Comparison of ENCODE assay signal across 14 cellular contexts in genomic region chr3:129575987-129576364, GRCh38. TPM values are rescaled to one million over a fixed set of nuclear protein-coding genes. Genes with fewer than 3 reads are reported as not detected.
A peak's percentile ranks its signal among the peaks of the same experiment; 100 is the strongest.
DNase-seq lines count a peak whose midpoint lies in the region; ATAC-seq and TF ChIP-seq lines count a peak whose summit lies in the region.
"Had no signal": no experiment of that assay in that cellular context is flagged by ENCODE, and none has a peak within 500 bp of the region (broad histone marks: within the 10 kb centered on the region; RNA-seq: fewer than 3 reads in every experiment).

No MANE protein-coding gene starts in this region.

- POLR2A ChIA-PET in CD8-positive, alpha-beta T cell (lab: Charles Lee): interaction anchor here (1.2 to 3.8 kb wide), 6 partner anchors 13 to 136 kb away, joined by 3 to 62 read pairs (median 10); partner anchors contain the start of genes IFT122, MBD4 and PLXND1
- POLR2A ChIA-PET in naive thymus-derived CD8-positive, alpha-beta T cell (lab: Charles Lee): interaction anchor here (2.1 to 4.1 kb wide), 6 partner anchors 10 to 32 kb away, joined by 5 to 42 read pairs (median 12); partner anchors contain the start of gene PLXND1
- POLR2A ChIA-PET in RWPE1 (lab: Yijun Ruan, JAX; ENCODE audit: low non-redundant PET): no interaction called here

- H3K4me1 Mint-ChIP-seq in CD8-positive, alpha-beta T cell (ENCODE audit: low read depth): peaks cover 50% of the 10 kb centered on the region
- H3K4me1 Mint-ChIP-seq in H9: peaks cover 17 to 20% of the 10 kb centered on the region in 2 experiments
- H3K4me1 Mint-ChIP-seq in naive thymus-derived CD8-positive, alpha-beta T cell: peaks cover 25 to 52% (median 40%) of the 10 kb centered on the region in 4 donors

- H3K36me3 Mint-ChIP-seq in CD8-positive, alpha-beta T cell: no peaks in the 10 kb centered on the region
- H3K36me3 Mint-ChIP-seq in H9 (ENCODE audit: insufficient read depth in 1 of 3, low read depth in 3 of 3): peaks cover 0 to 4% (median 2%) of the 10 kb centered on the region in 3 experiments; a peak in 1 of 7 replicates
- H3K36me3 Mint-ChIP-seq in naive thymus-derived CD8-positive, alpha-beta T cell: no peaks in the 10 kb centered on the region

- no peaks in the 10 kb centered on the region for H3K9me3 Mint-ChIP-seq in CD8-positive, alpha-beta T cell
- H3K9me3 Mint-ChIP-seq in H9: no peaks in the 10 kb centered on the region
- no peaks in the 10 kb centered on the region for H3K9me3 Mint-ChIP-seq in naive thymus-derived CD8-positive, alpha-beta T cell

- intact Hi-C loops in CD8-positive, alpha-beta T cell (cut with DNase I, micrococcal nuclease): loop anchor here (1.0 to 2.0 kb wide), 2 partner anchors 29 to 30 kb away; partner anchors contain the start of gene PLXND1 (in 1 of the 2)
- intact Hi-C loops in ascending aorta (cut with DNase I): no loop called here

- H3K9ac ChIP-seq in H9 (ENCODE audit: extremely low read depth, insufficient read length, low read length) (no peak overlapping the region), trophoblast cell (ENCODE audit: low read length) (no peak overlapping the region)

- H4K8ac ChIP-seq in H9 (replicated peaks; ENCODE audit: insufficient read length, low read depth, low read length) (no peak overlapping the region), trophoblast cell (ENCODE audit: low read depth, low read length) (no peak overlapping the region)

- H4K91ac ChIP-seq in H9 (ENCODE audit: insufficient read length, low read depth, low read length) (no peak overlapping the region), trophoblast cell (ENCODE audit: low read depth, low read length) (no peak overlapping the region)

- no peak for DNase-seq in CD8-positive, alpha-beta T cell
- DNase-seq in H9: no peak
- no peak for DNase-seq in ascending aorta (ENCODE audit: low spot score in 2 of 2)
- DNase-seq in naive thymus-derived CD8-positive, alpha-beta T cell: no peak
- no peak for DNase-seq in RWPE1 (ENCODE audit: low spot score)
- DNase-seq in hepatocyte (ENCODE audit: low spot score): no peak
- DNase-seq in trophoblast cell: no peak
- DNase-seq in NCI-H2029 treated with DMSO at 0.1 percent for 48 hours (lab: John Stamatoyannopoulos, UW): no peak
- DNase-seq: NCI-H226, posterior cingulate gyrus had no signal

- H3K4me3 Mint-ChIP-seq in CD8-positive, alpha-beta T cell: peak overlapping the region; percentile 24
- H3K4me3 Mint-ChIP-seq in H9: no peak overlapping the region
- peak overlapping the region in 7 of 10 donors; percentile 1 to 72 (median 55) for H3K4me3 Mint-ChIP-seq in naive thymus-derived CD8-positive, alpha-beta T cell

- no peaks in the 10 kb centered on the region for H3K9me2 ChIP-seq in hepatocyte (replicated peaks; ENCODE audit: insufficient read depth)

- no peak for ATAC-seq in CD8-positive, alpha-beta T cell
- ATAC-seq in naive thymus-derived CD8-positive, alpha-beta T cell: no peak

- no peak overlapping the region for H2BK15ac ChIP-seq in H9 (ENCODE audit: low read depth, low read length)

- H3K27me3 ChIP-seq in CD8-positive, alpha-beta T cell (ENCODE audit: insufficient read depth, low read length): no peaks in the 10 kb centered on the region
- H3K27me3 ChIP-seq in H9 (ENCODE audit: insufficient read depth, low read length) (no peaks in the 10 kb centered on the region), ascending aorta (no peaks in the 10 kb centered on the region), hepatocyte (no peaks in the 10 kb centered on the region), trophoblast cell (ENCODE audit: insufficient read depth, low read length) (no peaks in the 10 kb centered on the region)
- H3K27me3 ChIP-seq: SJSA1 had no signal

- H3K4ac ChIP-seq in H9 (ENCODE audit: low read depth, low read length) (no peak overlapping the region), trophoblast cell (ENCODE audit: low read depth, low read length) (no peak overlapping the region)

- H2AK5ac ChIP-seq in H9 (ENCODE audit: insufficient read length, low read length) (no peak overlapping the region), trophoblast cell (ENCODE audit: low read length) (no peak overlapping the region)

- no peak overlapping the region for H2BK120ac ChIP-seq in H9 (ENCODE audit: low read depth, low read length, poor library complexity, severe bottlenecking)
- H2BK120ac ChIP-seq in trophoblast cell (ENCODE audit: insufficient read depth, low read length, poor library complexity): no peak overlapping the region

- H3K79me2 ChIP-seq in H9 (ENCODE audit: insufficient read depth, low read length) (no peaks in the 10 kb centered on the region), hepatocyte (no peaks in the 10 kb centered on the region), trophoblast cell (ENCODE audit: control insufficient read depth, insufficient read depth, low read length, poor library complexity) (no peaks in the 10 kb centered on the region)

- H3K23ac ChIP-seq in H9 (ENCODE audit: insufficient read length, low read depth, low read length): no peak overlapping the region
- H3K23ac ChIP-seq in trophoblast cell (ENCODE audit: low read length): no peak overlapping the region

- H2BK20ac ChIP-seq in H9 (ENCODE audit: low read depth, low read length, poor library complexity, severe bottlenecking): no peak overlapping the region

- no peak overlapping the region for H3K4me3 ChIP-seq in CD8-positive, alpha-beta T cell (ENCODE audit: low read depth, low read length)
- H3K4me3 ChIP-seq in ascending aorta: no peak overlapping the region
- H3K4me3 ChIP-seq in hepatocyte: no peak overlapping the region
- no peak overlapping the region for H3K4me3 ChIP-seq in trophoblast cell (ENCODE audit: low read depth, low read length)
- H3K4me3 ChIP-seq: GM12878, SJSA1 had no signal

- no peaks in the 10 kb centered on the region for H4K20me1 ChIP-seq in H9 (ENCODE audit: control insufficient read depth, insufficient read depth, insufficient read length)
- no peaks in the 10 kb centered on the region for H4K20me1 ChIP-seq in hepatocyte (ENCODE audit: insufficient read depth, poor library complexity, severe bottlenecking)

- peak overlapping the region; percentile 95 for H3K27ac Mint-ChIP-seq in CD8-positive, alpha-beta T cell
- 0 out of 7 replicates have a peak overlapping the region, but pooled peaks of 1 of the 3 experiments have one; percentile 6 for H3K27ac Mint-ChIP-seq in H9
- peak overlapping the region; percentile 91 to 97 (median 94) for H3K27ac Mint-ChIP-seq in naive thymus-derived CD8-positive, alpha-beta T cell

- no CpG with 5 or more reads among the region's 10 CpGs for WGBS in H9 (ENCODE audit: extremely low coverage, insufficient read length, low lambda C conversion rate)
- 90% methylated on average over 10 of the region's 10 CpGs for WGBS in hepatocyte (ENCODE audit: low lambda C conversion rate, missing lambda C conversion rate)
- no CpG with 5 or more reads among the region's 10 CpGs for WGBS in trophoblast cell (ENCODE audit: extremely low coverage, insufficient coverage, insufficient read length)

- H3K4me1 ChIP-seq in CD8-positive, alpha-beta T cell (ENCODE audit: insufficient read depth, low read length): peaks cover 39% of the 10 kb centered on the region
- H3K4me1 ChIP-seq in H9 (ENCODE audit: insufficient read depth, low read length) (no peaks in the 10 kb centered on the region), ascending aorta (no peaks in the 10 kb centered on the region), hepatocyte (ENCODE audit: insufficient read depth) (no peaks in the 10 kb centered on the region), trophoblast cell (ENCODE audit: control insufficient read depth in 1 of 2, insufficient read depth in 2 of 2, low read length in 2 of 2) (no peaks in the 10 kb centered on the region)

- H2BK5ac ChIP-seq in H9 (ENCODE audit: insufficient read length, low read length) (no peak overlapping the region), trophoblast cell (ENCODE audit: low read depth, low read length, poor library complexity) (no peak overlapping the region)

- no peak overlapping the region for H4K12ac ChIP-seq in trophoblast cell (ENCODE audit: low read depth, low read length)

- peak overlapping the region; percentile 50 for H3K14ac ChIP-seq in H9 (ENCODE audit: insufficient read depth, low read length)
- H3K14ac ChIP-seq in trophoblast cell (ENCODE audit: low read length): no peak overlapping the region

- H3K4me2 ChIP-seq in H9 (ENCODE audit: insufficient read depth, insufficient read length, low read length): no peak overlapping the region
- H3K4me2 ChIP-seq in hepatocyte: no peak overlapping the region
- no peak overlapping the region for H3K4me2 ChIP-seq in trophoblast cell (ENCODE audit: low read length)

- H3K36me3 ChIP-seq in CD8-positive, alpha-beta T cell (ENCODE audit: insufficient read depth, low read length): no peaks in the 10 kb centered on the region
- H3K36me3 ChIP-seq in ascending aorta (peaks cover 72 to 77% of the 10 kb centered on the region in 2 donors), hepatocyte (replicated peaks; ENCODE audit: insufficient read depth, low read depth) (no peaks in the 10 kb centered on the region), trophoblast cell (ENCODE audit: control insufficient read depth in 1 of 2, insufficient read depth in 2 of 2, low read length in 2 of 2) (peaks cover 96 to 99% of the 10 kb centered on the region in 2 experiments)

- CTCF ChIA-PET in CD8-positive, alpha-beta T cell (lab: Charles Lee): interaction anchor here (0.6 to 3.3 kb wide), 5 partner anchors 18 to 605 kb away, joined by 3 to 12 read pairs (median 4); no protein-coding TSS in a partner anchor
- CTCF ChIA-PET in RWPE1 (lab: Yijun Ruan, JAX): no interaction called here

- H3K27me3 Mint-ChIP-seq in CD8-positive, alpha-beta T cell (ENCODE audit: low read depth): no peaks in the 10 kb centered on the region
- H3K27me3 Mint-ChIP-seq in H9 (ENCODE audit: low read depth): no peaks in the 10 kb centered on the region
- H3K27me3 Mint-ChIP-seq in naive thymus-derived CD8-positive, alpha-beta T cell: peaks cover 0 to 2% (median 0%) of the 10 kb centered on the region in 5 donors

- no peaks in the 10 kb centered on the region for H3K23me2 ChIP-seq in H9 (ENCODE audit: insufficient read length, low read depth, low read length, poor library complexity, severe bottlenecking)

- H3T11ph ChIP-seq in H9 (ENCODE audit: low read length): no peak overlapping the region

- TF ChIP-seq CTCF in CD8-positive, alpha-beta T cell (IDR thresholded peaks at IDR 0.05): no peak
- TF ChIP-seq CTCF in H9 (conservative IDR thresholded peaks at IDR 0.05): no peak
- no peak for TF ChIP-seq CTCF in ascending aorta (IDR thresholded peaks at IDR 0.05)
- TF ChIP-seq CTCF in RWPE1 (conservative IDR thresholded peaks at IDR 0.05; ENCODE audit: low read depth): no peak
- TF ChIP-seq CTCF in hepatocyte (IDR thresholded peaks at IDR 0.05; ENCODE audit: poor library complexity): no peak

- H4K5ac ChIP-seq in H9 (ENCODE audit: insufficient read length, low read depth, low read length): no peak overlapping the region

- H2BK12ac ChIP-seq in H9 (ENCODE audit: insufficient read length, low read depth, low read length) (no peak overlapping the region), trophoblast cell (ENCODE audit: low read length) (no peak overlapping the region)

- peak overlapping the region; percentile 12 for H3K27ac ChIP-seq in CD8-positive, alpha-beta T cell (ENCODE audit: low read depth, low read length)
- H3K27ac ChIP-seq in H9 (ENCODE audit: insufficient read length, low read depth, low read length): no peak overlapping the region
- H3K27ac ChIP-seq in ascending aorta: peak overlapping the region; percentile 34 to 48
- no peak overlapping the region for H3K27ac ChIP-seq in RWPE1
- no peak overlapping the region for H3K27ac ChIP-seq in hepatocyte
- no peak overlapping the region for H3K27ac ChIP-seq in trophoblast cell (ENCODE audit: low read depth, low read length)
- H3K27ac ChIP-seq: SJSA1 had no signal

- no peaks in the 10 kb centered on the region for H3K9me3 ChIP-seq in CD8-positive, alpha-beta T cell (ENCODE audit: low read length)
- no peaks in the 10 kb centered on the region for H3K9me3 ChIP-seq in H9 (ENCODE audit: control insufficient read depth, low read depth, low read length)
- no peaks in the 10 kb centered on the region for H3K9me3 ChIP-seq in ascending aorta
- no peaks in the 10 kb centered on the region for H3K9me3 ChIP-seq in hepatocyte (ENCODE audit: low read depth)
- no peaks in the 10 kb centered on the region for H3K9me3 ChIP-seq in trophoblast cell (ENCODE audit: insufficient read depth, low read depth, low read length)
- H3K9me3 ChIP-seq: SJSA1 had no signal

- H2AFZ ChIP-seq in H9 (ENCODE audit: low read length) (no peak overlapping the region), hepatocyte (no peak overlapping the region), trophoblast cell (ENCODE audit: insufficient read depth, low read length, poor library complexity) (no peak overlapping the region)

- H3K56ac ChIP-seq in H9 (ENCODE audit: insufficient read length, low read depth, low read length): no peak overlapping the region

- H3K79me1 ChIP-seq in H9 (ENCODE audit: insufficient read depth, low read depth, low read length, poor library complexity, severe bottlenecking) (no peaks in the 10 kb centered on the region), trophoblast cell (ENCODE audit: low read length) (peaks cover 2% of the 10 kb centered on the region)

- H3K18ac ChIP-seq in H9 (ENCODE audit: insufficient read length, low read depth, low read length): no peak overlapping the region
- H3K18ac ChIP-seq in trophoblast cell (ENCODE audit: low read length): no peak overlapping the region

RNA-seq across cellular contexts. Expression of gene PLXND1, which starts 30.5 kb away (rescaled TPM):
- 10 to 100 TPM; 84.7 to 96.8 TPM for total RNA-seq in CD8-positive, alpha-beta T cell
- total RNA-seq in H9 (2021) (48.4 and 50.9 TPM in 2 replicates), ascending aorta (407 TPM), hepatocyte (22.0 and 45.3 TPM in 2 replicates)
- total RNA-seq in naive thymus-derived CD8-positive, alpha-beta T cell: 10 to 100 TPM in 1 of 2 experiments, 1 to 10 TPM in 1; 7.4 to 11.3 TPM
- 1 to 10 TPM in 1 of 3 donors, under 1 TPM in 2; 0.25 to 1.2 (median 0.30) TPM for polyA plus RNA-seq in naive thymus-derived CD8-positive, alpha-beta T cell
- 24.9 and 36.3 TPM in 2 replicates for polyA plus RNA-seq in hepatocyte
- polyA plus RNA-seq in trophoblast cell (2013): 282 and 293 TPM in 2 replicates

RNA-seq across cellular contexts. Expression of gene H1-8, which starts 33.0 kb away (rescaled TPM):
- total RNA-seq in CD8-positive, alpha-beta T cell: not detected
- not detected in 2 replicates for total RNA-seq in H9 (2021)
- not detected for total RNA-seq in ascending aorta
- total RNA-seq in naive thymus-derived CD8-positive, alpha-beta T cell: not detected
- polyA plus RNA-seq in naive thymus-derived CD8-positive, alpha-beta T cell: not detected
- not detected in 2 replicates for total RNA-seq in hepatocyte
- not detected in 2 replicates for polyA plus RNA-seq in hepatocyte
- not detected in 2 replicates for polyA plus RNA-seq in trophoblast cell (2013)
- total RNA-seq: GM12878, LHCN-M2, lower leg skin, SJSA1 had no signal
- polyA plus RNA-seq: GM12878 had no signal

RNA-seq across cellular contexts. Expression of gene RHO, which starts 47.5 kb away (rescaled TPM):
- not detected for total RNA-seq in CD8-positive, alpha-beta T cell
- not detected in 2 replicates for total RNA-seq in H9 (2021)
- not detected for total RNA-seq in ascending aorta
- under 1 TPM in 1 of 2 experiments, not detected in 1; 0.13 TPM for total RNA-seq in naive thymus-derived CD8-positive, alpha-beta T cell
- polyA plus RNA-seq in naive thymus-derived CD8-positive, alpha-beta T cell: not detected
- total RNA-seq in hepatocyte: not detected in 2 replicates
- 0.19 TPM in 1 of 2 replicates, not detected in the other for polyA plus RNA-seq in hepatocyte
- polyA plus RNA-seq in trophoblast cell (2013): 0.01 TPM in 1 of 2 replicates, not detected in the other
- total RNA-seq: GM12878, LHCN-M2, lower leg skin, SJSA1 had no signal
- polyA plus RNA-seq: GM12878 had no signal

Comparison
In these comparisons a context has a peak if more than half of its experiments do, and no peak if none do; other contexts are left out.
1. H3K27ac ChIP-seq: peak in CD8-positive, alpha-beta T cell (single experiment) and ascending aorta (2 of 2); none in H9 (single experiment), RWPE1 (single experiment), hepatocyte (single experiment) and trophoblast cell (single experiment).
2. H3K4me3 Mint-ChIP-seq: peak in CD8-positive, alpha-beta T cell (single experiment) and naive thymus-derived CD8-positive, alpha-beta T cell (7 of 10); none in H9 (0 of 2).